1 cellular context compared by ENCODE assay signal in the genomic region with DNA sequence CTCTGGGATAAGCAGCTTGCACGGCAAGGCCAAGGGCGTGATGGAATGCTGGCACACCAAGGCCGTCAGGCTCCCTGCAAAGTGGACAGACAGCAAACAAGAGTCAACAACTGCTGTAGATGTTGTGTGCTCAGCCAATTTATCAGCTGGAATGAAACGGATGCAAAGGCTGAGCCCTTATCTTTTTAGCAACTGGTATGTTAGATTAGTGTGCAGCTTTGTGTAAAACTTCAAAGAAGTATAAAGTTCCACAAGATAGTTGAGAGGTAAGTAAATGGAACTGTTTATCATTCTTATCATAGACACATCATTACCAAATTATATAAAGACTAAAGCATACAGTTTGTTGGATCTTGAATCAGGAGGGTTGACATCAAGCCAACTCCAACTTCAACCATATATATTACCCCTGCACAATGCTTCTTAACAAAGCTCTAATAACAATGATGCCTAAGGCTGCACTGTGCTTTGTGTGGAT.
TF ChIP-seq lines count a peak whose summit lies in the region.

No MANE protein-coding gene starts in this region.

TF ChIP-seq in HepG2, 621 proteins besides CTCF, POLR2A, EP300 and RAD21 (continued from another document and continues in another):
- TF ChIP-seq GATAD2A (CRISPR knock-in tag; IDR thresholded peaks at IDR 0.05) = peak; percentile 37; the same call in 1 of the 2 replicates
- no peak for TF ChIP-seq SUZ12 (IDR thresholded peaks at IDR 0.05; ENCODE audit: low read depth, low read length)
- TF ChIP-seq, protein P1, sequence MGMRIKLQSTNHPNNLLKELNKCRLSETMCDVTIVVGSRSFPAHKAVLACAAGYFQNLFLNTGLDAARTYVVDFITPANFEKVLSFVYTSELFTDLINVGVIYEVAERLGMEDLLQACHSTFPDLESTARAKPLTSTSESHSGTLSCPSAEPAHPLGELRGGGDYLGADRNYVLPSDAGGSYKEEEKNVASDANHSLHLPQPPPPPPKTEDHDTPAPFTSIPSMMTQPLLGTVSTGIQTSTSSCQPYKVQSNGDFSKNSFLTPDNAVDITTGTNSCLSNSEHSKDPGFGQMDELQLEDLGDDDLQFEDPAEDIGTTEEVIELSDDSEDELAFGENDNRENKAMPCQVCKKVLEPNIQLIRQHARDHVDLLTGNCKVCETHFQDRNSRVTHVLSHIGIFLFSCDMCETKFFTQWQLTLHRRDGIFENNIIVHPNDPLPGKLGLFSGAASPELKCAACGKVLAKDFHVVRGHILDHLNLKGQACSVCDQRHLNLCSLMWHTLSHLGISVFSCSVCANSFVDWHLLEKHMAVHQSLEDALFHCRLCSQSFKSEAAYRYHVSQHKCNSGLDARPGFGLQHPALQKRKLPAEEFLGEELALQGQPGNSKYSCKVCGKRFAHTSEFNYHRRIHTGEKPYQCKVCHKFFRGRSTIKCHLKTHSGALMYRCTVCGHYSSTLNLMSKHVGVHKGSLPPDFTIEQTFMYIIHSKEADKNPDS (CRISPR knock-in tag; IDR thresholded peaks at IDR 0.05) = no peak
- no peak for TF ChIP-seq SRSF1 (optimal IDR thresholded peaks at IDR 0.05; ENCODE audit: low read depth, low read length)
- TF ChIP-seq ZNF230 (CRISPR knock-in tag; IDR thresholded peaks at IDR 0.05) = no peak; the same call in 1 of the 2 replicates
- TF ChIP-seq RORA (CRISPR knock-in tag; IDR thresholded peaks at IDR 0.05) = no peak
- TF ChIP-seq ETV5 (CRISPR knock-in tag; IDR thresholded peaks at IDR 0.05; ENCODE audit: borderline replicate concordance) = peak; percentile 72
- no peak; the same call in 1 of the 2 replicates for TF ChIP-seq CBFB (CRISPR knock-in tag; IDR thresholded peaks at IDR 0.05)
- no peak for TF ChIP-seq MLLT10 (CRISPR knock-in tag; IDR thresholded peaks at IDR 0.05)
- no peak for TF ChIP-seq ZNF615 (CRISPR knock-in tag; IDR thresholded peaks at IDR 0.05; ENCODE audit: borderline replicate concordance)
- no peak for TF ChIP-seq SMAD1 (CRISPR knock-in tag; IDR thresholded peaks at IDR 0.05; ENCODE audit: borderline replicate concordance, low read depth)
- no peak for TF ChIP-seq ATAD3A (CRISPR knock-in tag; IDR thresholded peaks at IDR 0.05)
- TF ChIP-seq ZNF264 (CRISPR knock-in tag; IDR thresholded peaks at IDR 0.05) = 0 out of 2 replicates have a peak, but pooled peaks have one; percentile 54
- TF ChIP-seq ATF4 (CRISPR knock-in tag; IDR thresholded peaks at IDR 0.05) = no peak
- TF ChIP-seq ZZZ3 (CRISPR knock-in tag; IDR thresholded peaks at IDR 0.05; ENCODE audit: borderline replicate concordance) = no peak
- no peak for TF ChIP-seq GABPA (IDR thresholded peaks at IDR 0.05; ENCODE audit: low read depth, low read length)
- TF ChIP-seq GABPA (CRISPR knock-in tag; IDR thresholded peaks at IDR 0.05; ENCODE audit: low read depth) = no peak
- no peak for TF ChIP-seq ZNF276 (CRISPR knock-in tag; IDR thresholded peaks at IDR 0.05; ENCODE audit: low read depth)
- no peak for TF ChIP-seq EEA1 (CRISPR knock-in tag; IDR thresholded peaks at IDR 0.05; ENCODE audit: borderline replicate concordance)
- TF ChIP-seq FOXK1 (CRISPR knock-in tag; IDR thresholded peaks at IDR 0.05; ENCODE audit: borderline replicate concordance, low read depth) = 0 out of 2 replicates have a peak, but pooled peaks have one; percentile 16
- TF ChIP-seq CERS6 (CRISPR knock-in tag; IDR thresholded peaks at IDR 0.05) = no peak
- peak; percentile 87 for TF ChIP-seq FOXA3 (CRISPR knock-in tag; IDR thresholded peaks at IDR 0.05)
- no peak for TF ChIP-seq ZBTB44 (CRISPR knock-in tag; IDR thresholded peaks at IDR 0.05)
- TF ChIP-seq HNF1A (IDR thresholded peaks at IDR 0.05; ENCODE audit: low read depth) = no peak; the same call in none of the 2 replicates
- peak; percentile 95 for TF ChIP-seq HNF1A (CRISPR knock-in tag; IDR thresholded peaks at IDR 0.05; ENCODE audit: borderline replicate concordance)
- TF ChIP-seq CEBPG (CRISPR knock-in tag; IDR thresholded peaks at IDR 0.05) = peak; percentile 22; the same call in 1 of the 2 replicates
- TF ChIP-seq NFE2 (CRISPR knock-in tag; IDR thresholded peaks at IDR 0.05) = no peak
- no peak for TF ChIP-seq ZNF251 (CRISPR knock-in tag; IDR thresholded peaks at IDR 0.05)
- no peak for TF ChIP-seq THAP9 (CRISPR knock-in tag; IDR thresholded peaks at IDR 0.05; ENCODE audit: borderline replicate concordance)
- TF ChIP-seq ZNF430 (CRISPR knock-in tag; IDR thresholded peaks at IDR 0.05) = 0 out of 2 replicates have a peak, but pooled peaks have one; percentile 26
- peak; percentile 58; the same call in 1 of the 2 replicates for TF ChIP-seq ZNF772 (CRISPR knock-in tag; IDR thresholded peaks at IDR 0.05)
- TF ChIP-seq CREM (IDR thresholded peaks at IDR 0.05) = peak; percentile 88
- TF ChIP-seq CREM (CRISPR knock-in tag; IDR thresholded peaks at IDR 0.05) = no peak
- TF ChIP-seq NCOR1 (IDR thresholded peaks at IDR 0.05; ENCODE audit: borderline replicate concordance, low read length) = peak; percentile 91
- TF ChIP-seq PLRG1 (conservative IDR thresholded peaks at IDR 0.05) = no peak
- no peak for TF ChIP-seq NFIB (CRISPR knock-in tag; IDR thresholded peaks at IDR 0.05; ENCODE audit: borderline replicate concordance)
- TF ChIP-seq ZNF576 (CRISPR knock-in tag; IDR thresholded peaks at IDR 0.05) = no peak
- TF ChIP-seq ZNF556 (CRISPR knock-in tag; IDR thresholded peaks at IDR 0.05; ENCODE audit: borderline replicate concordance) = no peak; the same call in 1 of the 2 replicates
- TF ChIP-seq ZNF564 (CRISPR knock-in tag; IDR thresholded peaks at IDR 0.05) = 0 out of 2 replicates have a peak, but pooled peaks have one; percentile 72
- TF ChIP-seq MXD4 (CRISPR knock-in tag; IDR thresholded peaks at IDR 0.05) = 0 out of 2 replicates have a peak, but pooled peaks have one; percentile 46
- TF ChIP-seq ZKSCAN1 (IDR thresholded peaks at IDR 0.05; ENCODE audit: low read length) = no peak
- no peak for TF ChIP-seq PAF1 (CRISPR knock-in tag; IDR thresholded peaks at IDR 0.05)
- peak; percentile 44; the same call in 1 of the 2 replicates for TF ChIP-seq ZNF687 (CRISPR knock-in tag; IDR thresholded peaks at IDR 0.05)
